1 cellular context compared by ENCODE assay signal in the genomic region with DNA sequence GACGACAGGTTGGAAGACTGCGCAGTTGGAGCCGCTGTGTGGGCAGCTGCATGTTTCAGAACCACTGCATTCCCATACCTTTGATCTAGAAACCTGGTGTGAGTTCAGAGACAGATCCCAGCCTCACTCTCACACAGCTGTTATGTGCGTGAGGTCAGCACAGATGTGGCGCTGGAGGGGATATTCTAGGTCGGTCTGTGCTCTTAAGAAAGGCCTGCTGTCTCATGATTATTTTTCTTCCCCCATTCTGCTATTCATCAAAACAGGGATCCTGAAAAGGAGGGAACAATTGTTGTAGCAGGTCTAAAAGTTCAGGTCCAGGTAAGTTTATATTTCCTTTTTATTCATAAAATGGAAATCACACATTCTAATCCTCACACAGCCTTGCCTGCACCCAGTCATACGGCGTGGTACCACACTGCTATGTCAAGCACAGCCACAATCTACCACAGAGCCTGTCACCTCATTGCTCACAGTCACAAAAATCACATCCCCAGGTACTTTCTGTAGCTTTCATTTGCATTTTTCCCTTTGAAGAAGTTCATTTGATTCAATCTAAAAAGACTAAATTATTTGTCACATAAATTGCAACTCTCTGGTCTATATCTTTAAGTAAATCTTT.
TF ChIP-seq lines count a peak whose summit lies in the region.

No MANE protein-coding gene starts in this region.

TF ChIP-seq in H1, 55 proteins besides CTCF, POLR2A, EP300 and RAD21 (continued from another document):
- TF ChIP-seq PHF8 (conservative IDR thresholded peaks at IDR 0.05; ENCODE audit: low read depth, low read length) (no peak), EGR1 (IDR thresholded peaks at IDR 0.05; ENCODE audit: borderline replicate concordance, low read depth, low read length) (no peak), BCL11A (IDR thresholded peaks at IDR 0.05; ENCODE audit: low read depth in 2 of 2, low read length in 2 of 2) (no peak)
